ENCODE assay signal across 13 cellular contexts in the genomic region with DNA sequence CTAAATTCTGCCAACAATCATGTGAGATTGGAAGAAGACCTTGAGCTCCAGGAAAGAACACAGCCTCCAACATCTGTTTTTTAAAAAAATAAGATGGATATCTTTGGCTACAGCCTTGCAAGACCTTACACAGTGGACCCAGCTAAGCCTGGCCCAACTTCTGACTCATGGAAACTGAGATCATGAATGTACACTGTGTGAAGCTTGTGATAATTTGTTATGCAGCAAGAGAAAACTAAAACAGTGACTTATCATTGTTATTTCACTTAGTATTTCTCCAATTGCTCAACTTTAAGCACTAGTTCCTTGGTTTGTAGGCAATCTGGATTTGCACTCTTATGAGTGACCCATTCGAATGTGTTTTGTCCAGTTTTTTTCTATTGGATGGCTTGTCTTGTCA. TPM values are rescaled to one million over a fixed set of nuclear protein-coding genes. Genes with fewer than 3 reads are reported as not detected.
DNase-seq lines count a peak whose midpoint lies in the region; ATAC-seq and FAIRE-seq lines count a peak whose summit lies in the region.
"Had no signal": no experiment of that assay in that cellular context is flagged by ENCODE, and none has a peak within 500 bp of the region (broad histone marks: within the 10 kb centered on the region; RNA-seq: fewer than 3 reads in every experiment).

No MANE protein-coding gene starts in this region.

- peak overlapping the region; percentile 48 for H3K27ac Mint-ChIP-seq in activated T-cell treated with anti-CD3 and anti-CD28 coated beads, Interleukin-2, amount 50 U/mL, for 24 hours
- H3K27ac Mint-ChIP-seq in stimulated activated memory B cell treated with anti-CD40 and anti-IgM and Interleukin-4, amounts not matched to agents 10 μg/mL and 1 μg/mL and 100 μg/mL, for 72 hours = peak overlapping the region; percentile 8
- H3K27ac Mint-ChIP-seq: mesothelial cell of epicardium had no signal

- ATAC-seq in stimulated activated memory B cell treated with anti-CD40 and anti-IgM and Interleukin-4, amounts not matched to agents 10 μg/mL and 1 μg/mL and 100 μg/mL, for 72 hours = no peak
- no peak for ATAC-seq in Right ventricle myocardium inferior
- ATAC-seq: psoas muscle had no signal

- H3K27me3 Mint-ChIP-seq in activated T-cell treated with anti-CD3 and anti-CD28 coated beads, Interleukin-2, amount 50 U/mL, for 24 hours = no peaks in the 10 kb centered on the region
- H3K27me3 Mint-ChIP-seq in stimulated activated memory B cell treated with anti-CD40 and anti-IgM and Interleukin-4, amounts not matched to agents 10 μg/mL and 1 μg/mL and 100 μg/mL, for 72 hours = no peaks in the 10 kb centered on the region
- H3K27me3 Mint-ChIP-seq: activated naive CD4-positive, alpha-beta T cell treated with anti-CD3 and anti-CD28 coated beads, Interleukin-2, amount 50 U/mL, for 24 hours had no signal

- H3K36me3 Mint-ChIP-seq in activated T-cell treated with anti-CD3 and anti-CD28 coated beads, Interleukin-2, amount 50 U/mL, for 24 hours (ENCODE audit: low read depth) = peaks cover 50% of the 10 kb centered on the region
- H3K36me3 Mint-ChIP-seq in stimulated activated memory B cell treated with anti-CD40 and anti-IgM and Interleukin-4, amounts not matched to agents 10 μg/mL and 1 μg/mL and 100 μg/mL, for 72 hours = peaks cover 29% of the 10 kb centered on the region

- no peak for DNase-seq in activated T-cell treated with anti-CD3 and anti-CD28 coated beads, Interleukin-2, amount 50 U/mL, for 24 hours
- no peak for DNase-seq in activated T-cell treated with anti-CD3 and anti-CD28 coated beads, Interleukin-2, amount 50 U/mL, for 48 hours
- DNase-seq in RPMI7951 (ENCODE audit: low read depth) (peak; percentile 65), fibroblast of gingiva (ENCODE audit: low read depth) (peak; percentile 82), frontal cortex (ENCODE audit: low spot score in 2 of 2) (no peak), Right ventricle myocardium inferior (ENCODE audit: missing footprints) (no peak), GDM1 (lab: John Stamatoyannopoulos, UW) (no peak)
- DNase-seq: NCI-H510A, psoas muscle, SHP77 had no signal

- intact Hi-C loops in Right ventricle myocardium inferior (cut with DNase I) = loop anchor here (2.0 kb wide), 1 partner anchor 944 kb away; no protein-coding TSS in a partner anchor

- H3K4me3 Mint-ChIP-seq in activated T-cell treated with anti-CD3 and anti-CD28 coated beads, Interleukin-2, amount 50 U/mL, for 24 hours = no peak overlapping the region
- H3K4me3 Mint-ChIP-seq in stimulated activated memory B cell treated with anti-CD40 and anti-IgM and Interleukin-4, amounts not matched to agents 10 μg/mL and 1 μg/mL and 100 μg/mL, for 72 hours = no peak overlapping the region
- H3K4me3 Mint-ChIP-seq: activated naive CD4-positive, alpha-beta T cell treated with anti-CD3 and anti-CD28 coated beads, Interleukin-2, amount 50 U/mL, for 24 hours; mesothelial cell of epicardium had no signal

- H3K4me1 Mint-ChIP-seq in activated T-cell treated with anti-CD3 and anti-CD28 coated beads, Interleukin-2, amount 50 U/mL, for 24 hours (ENCODE audit: low read depth) = peaks cover 30% of the 10 kb centered on the region
- peaks cover 22% of the 10 kb centered on the region for H3K4me1 Mint-ChIP-seq in stimulated activated memory B cell treated with anti-CD40 and anti-IgM and Interleukin-4, amounts not matched to agents 10 μg/mL and 1 μg/mL and 100 μg/mL, for 72 hours

- H3K9me3 Mint-ChIP-seq in activated T-cell treated with anti-CD3 and anti-CD28 coated beads, Interleukin-2, amount 50 U/mL, for 24 hours = no peaks in the 10 kb centered on the region
- no peaks in the 10 kb centered on the region for H3K9me3 Mint-ChIP-seq in stimulated activated memory B cell treated with anti-CD40 and anti-IgM and Interleukin-4, amounts not matched to agents 10 μg/mL and 1 μg/mL and 100 μg/mL, for 72 hours
- H3K9me3 Mint-ChIP-seq: activated naive CD4-positive, alpha-beta T cell treated with anti-CD3 and anti-CD28 coated beads, Interleukin-2, amount 50 U/mL, for 24 hours; mesothelial cell of epicardium had no signal

- no peak for FAIRE-seq in frontal cortex (lab: Jason Lieb, UNC)

RNA-seq across cellular contexts. Expression of a gene that starts 29.3 kb away (rescaled TPM):
- 25.5 and 29.4 TPM in 2 replicates for total RNA-seq in RPMI7951 (2014; rRNA removed; shearing (Covaris generic))
- total RNA-seq in frontal cortex = 15.9 TPM
- total RNA-seq in Right ventricle myocardium inferior = 13.8 TPM

Comparison
In these comparisons a context has a peak if more than half of its experiments do, and no peak if none do; other contexts are left out.
1. DNase-seq: peak in RPMI7951 (single experiment) and fibroblast of gingiva (single experiment); none in activated T-cell treated with anti-CD3 and anti-CD28 coated beads, Interleukin-2, amount 50 U/mL, for 24 hours (single experiment), activated T-cell treated with anti-CD3 and anti-CD28 coated beads, Interleukin-2, amount 50 U/mL, for 48 hours (0 of 2), frontal cortex (0 of 2), Right ventricle myocardium inferior (single experiment) and GDM1 (single experiment).